ENCODE assay signal across 23 cellular contexts in genomic region chr5:112854651-112855050, GRCh38. TPM values are rescaled to one million over a fixed set of nuclear protein-coding genes. Genes with fewer than 3 reads are reported as not detected.
DNase-seq lines count a peak whose midpoint lies in the region; ATAC-seq, FAIRE-seq and TF ChIP-seq lines count a peak whose summit lies in the region.
"Had no signal": no experiment of that assay in that cellular context is flagged by ENCODE, and none has a peak within 500 bp of the region (broad histone marks: within the 10 kb centered on the region; RNA-seq: fewer than 3 reads in every experiment).

No MANE protein-coding gene starts in this region.

- no peak overlapping the region for H3K4me3 ChIP-seq in HepG2 (replicated peaks in 1 of 3; ENCODE audit: insufficient read depth in 1 of 3, low read depth in 2 of 3, low read length in 3 of 3)
- no peak overlapping the region for H3K4me3 ChIP-seq in right lobe of liver
- H3K4me3 ChIP-seq in OCI-LY7 (ENCODE audit: low read depth, low read length, poor library complexity, severe bottlenecking): no peak overlapping the region
- H3K4me3 ChIP-seq in K562: no peak overlapping the region
- no peak overlapping the region for H3K4me3 ChIP-seq in suprapubic skin
- H3K4me3 ChIP-seq: BLaER1 treated with 17β-estradiol and CSF1 and Interleukin-3, amounts not matched to agents 10 nM and 100 nM; GM23248 had no signal

- peaks cover 11% of the 10 kb centered on the region; the same call in 1 of the 2 replicates for H3K9me3 ChIP-seq in HepG2 (ENCODE audit: low read length)
- H3K9me3 ChIP-seq in right lobe of liver: no peaks in the 10 kb centered on the region
- peaks cover 9% of the 10 kb centered on the region for H3K9me3 ChIP-seq in OCI-LY7 (ENCODE audit: low read length)
- no peaks in the 10 kb centered on the region; the same call in 1 of the 2 replicates for H3K9me3 ChIP-seq in K562 (replicated peaks; ENCODE audit: control insufficient read depth, insufficient read depth, low read depth, low read length)
- no peaks in the 10 kb centered on the region for H3K9me3 ChIP-seq in suprapubic skin
- H3K9me3 ChIP-seq: BE2C had no signal

- no peaks in the 10 kb centered on the region for H3K9me1 ChIP-seq in K562 (ENCODE audit: control insufficient read depth, insufficient read depth, low read length)

- POLR2A ChIA-PET in HepG2 (lab: Yijun Ruan, JAX) (no interaction called here), OCI-LY7 (lab: Charles Lee) (interaction anchor here (0.6 kb wide), 1 partner anchor 377 kb away, joined by 3 read pairs; no protein-coding TSS in a partner anchor), K562 (lab: Yijun Ruan, JAX) (no interaction called here)

- ATAC-seq in HepG2 (no peak), right lobe of liver (no peak), K562 (no peak), HG02852 (IDR thresholded peaks at IDR 0.05; ENCODE audit: unreplicated experiment) (no peak)

- intact Hi-C loops in HepG2 (cut with micrococcal nuclease; ENCODE audit: unreplicated experiment) (no loop called here), right lobe of liver (cut with DNase I) (loop anchor here in 1 of 2 donors (10.0 kb wide), 1 partner anchor 70 kb away; the partner anchor contains the start of gene REEP5), OCI-LY7 (cut with micrococcal nuclease; ENCODE audit: unreplicated experiment) (no loop called here), K562 (cut with micrococcal nuclease) (no loop called here)

- H3K36me3 ChIP-seq in HepG2 (replicated peaks in 1 of 2; ENCODE audit: control insufficient read depth in 1 of 2, insufficient read depth in 2 of 2, low read length in 2 of 2) (no peaks in the 10 kb centered on the region), right lobe of liver (no peaks in the 10 kb centered on the region), OCI-LY7 (ENCODE audit: insufficient read depth, low read length) (no peaks in the 10 kb centered on the region), K562 (ENCODE audit: control insufficient read depth, insufficient read depth, low read length) (no peaks in the 10 kb centered on the region), suprapubic skin (no peaks in the 10 kb centered on the region)
- H3K36me3 ChIP-seq: BE2C; BLaER1 treated with 17β-estradiol and CSF1 and Interleukin-3, amounts not matched to agents 10 nM and 100 nM had no signal

- TF ChIP-seq EP300 in HepG2 (IDR thresholded peaks at IDR 0.05; ENCODE audit: low read depth in 2 of 2, low read length in 2 of 2): no peak
- no peak for TF ChIP-seq EP300 in HepG2 (CRISPR knock-in tag; IDR thresholded peaks at IDR 0.05; ENCODE audit: borderline replicate concordance)
- TF ChIP-seq EP300 in K562 (IDR thresholded peaks at IDR 0.05; ENCODE audit: low read length): no peak
- no peak for TF ChIP-seq EP300 in suprapubic skin (IDR thresholded peaks at IDR 0.05)

- in situ Hi-C loops in HepG2 (cut with HindIII; ENCODE audit: extremely low pct_ligation_motif_present, low pct_unique_long_range_greater_than_20kb): no loop called here
- in situ Hi-C loops in K562 (cut with MboI): no loop called here

- H3K27me3 ChIP-seq in HepG2 (ENCODE audit: control insufficient read depth in 1 of 2, insufficient read depth in 2 of 2, low read length in 2 of 2) (no peaks in the 10 kb centered on the region), right lobe of liver (no peaks in the 10 kb centered on the region), K562 (ENCODE audit: control insufficient read depth in 2 of 2, insufficient read depth in 2 of 2, low read length in 2 of 2) (no peaks in the 10 kb centered on the region), suprapubic skin (peaks cover 5% of the 10 kb centered on the region)
- H3K27me3 ChIP-seq: BLaER1 treated with 17β-estradiol and CSF1 and Interleukin-3, amounts not matched to agents 10 nM and 100 nM had no signal

- TF ChIP-seq RAD21 in HepG2 (CRISPR knock-in tag; IDR thresholded peaks at IDR 0.05): no peak
- no peak for TF ChIP-seq RAD21 in K562 (CRISPR knock-in tag; conservative IDR thresholded peaks at IDR 0.05 in 1 of 2, IDR thresholded peaks at IDR 0.05 in 1 of 2)

- TF ChIP-seq CTCF in HepG2 (CRISPR knock-in tag; IDR thresholded peaks at IDR 0.05): no peak
- no peak for TF ChIP-seq CTCF in right lobe of liver (IDR thresholded peaks at IDR 0.05)
- TF ChIP-seq CTCF in OCI-LY7 (conservative IDR thresholded peaks at IDR 0.05; ENCODE audit: low read length): 0 out of 2 replicates have a peak, but pooled peaks have one; percentile 25
- no peak for TF ChIP-seq CTCF in K562 (IDR thresholded peaks at IDR 0.05 in 2 of 3, conservative IDR thresholded peaks at IDR 0.05 in 1 of 3; ENCODE audit: insufficient read depth in 2 of 3, low read depth in 1 of 3, low read length in 3 of 3)
- TF ChIP-seq CTCF in suprapubic skin (IDR thresholded peaks at IDR 0.05): no peak

- H3K4me2 ChIP-seq in HepG2 (ENCODE audit: low read depth, low read length) (no peak overlapping the region), OCI-LY7 (ENCODE audit: low read length) (no peak overlapping the region), K562 (ENCODE audit: insufficient read depth, low read length) (no peak overlapping the region)
- H3K4me2 ChIP-seq: BLaER1 treated with 17β-estradiol and CSF1 and Interleukin-3, amounts not matched to agents 10 nM and 100 nM had no signal

- H3K27ac ChIP-seq in HepG2 (ENCODE audit: extremely low read length, insufficient read depth, low read length): no peak overlapping the region
- H3K27ac ChIP-seq in right lobe of liver: no peak overlapping the region
- H3K27ac ChIP-seq in OCI-LY7 (ENCODE audit: low read depth, low read length, poor library complexity, severe bottlenecking): no peak overlapping the region
- no peak overlapping the region for H3K27ac ChIP-seq in K562 (ENCODE audit: extremely low read depth, low read depth, low read length)
- no peak overlapping the region for H3K27ac ChIP-seq in suprapubic skin
- H3K27ac ChIP-seq: 22Rv1; BLaER1 treated with 17β-estradiol and CSF1 and Interleukin-3, amounts not matched to agents 10 nM and 100 nM; GM23248 had no signal

- H3K79me2 ChIP-seq in HepG2 (ENCODE audit: insufficient read depth, low read length) (no peaks in the 10 kb centered on the region), OCI-LY7 (ENCODE audit: insufficient read depth, low read depth, low read length) (no peaks in the 10 kb centered on the region), K562 (ENCODE audit: control insufficient read depth, insufficient read depth, low read length) (no peaks in the 10 kb centered on the region)

- no peak overlapping the region for H3K9ac ChIP-seq in HepG2 (ENCODE audit: insufficient read depth, low read depth, low read length)
- no peak overlapping the region for H3K9ac ChIP-seq in K562 (ENCODE audit: insufficient read depth in 1 of 2, low read depth in 2 of 2, low read length in 2 of 2)
- H3K9ac ChIP-seq: BLaER1 treated with 17β-estradiol and CSF1 and Interleukin-3, amounts not matched to agents 10 nM and 100 nM; GM23248 had no signal

- H4K20me1 ChIP-seq in HepG2 (ENCODE audit: insufficient read depth, low read length) (no peaks in the 10 kb centered on the region), OCI-LY7 (ENCODE audit: insufficient read depth, low read length) (no peaks in the 10 kb centered on the region), K562 (replicated peaks; ENCODE audit: control insufficient read depth, insufficient read depth, low read length) (no peaks in the 10 kb centered on the region)
- H4K20me1 ChIP-seq: BLaER1 treated with 17β-estradiol and CSF1 and Interleukin-3, amounts not matched to agents 10 nM and 100 nM had no signal

- 7% methylated on average over 1 of the region's 1 CpG for WGBS in HepG2 (ENCODE audit: low lambda C conversion rate)
- WGBS in right lobe of liver (ENCODE audit: insufficient coverage, low coverage, low lambda C conversion rate, missing lambda C conversion rate): 75% methylated on average over 1 of the region's 1 CpG
- WGBS in K562 (ENCODE audit: insufficient coverage, low coverage, missing lambda C conversion rate): 9% methylated on average over 1 of the region's 1 CpG
- WGBS in suprapubic skin: 90% methylated on average over 1 of the region's 1 CpG

- FAIRE-seq in HepG2 (lab: Jason Lieb, UNC): no peak
- no peak for FAIRE-seq in K562 (lab: Jason Lieb, UNC)
- FAIRE-seq: A204.1, D721Med, GM12892, H1 had no signal

- no peak overlapping the region for H2AFZ ChIP-seq in HepG2 (ENCODE audit: low read length)
- H2AFZ ChIP-seq in OCI-LY7 (ENCODE audit: low read length): no peak overlapping the region
- H2AFZ ChIP-seq in K562 (ENCODE audit: low read depth, low read length): no peak overlapping the region
- H2AFZ ChIP-seq: GM23248 had no signal

- BruUV-seq in HepG2 (replicated peaks; lab: Mats Ljungman, UMichigan) (no TSS peak), OCI-LY7 (replicated peaks; lab: Mats Ljungman, UMichigan) (no TSS peak), K562 (replicated peaks; lab: Mats Ljungman, UMichigan) (no TSS peak)

- no peaks in the 10 kb centered on the region for H3K9me2 ChIP-seq in OCI-LY7 (ENCODE audit: insufficient read depth, low read length)

- TF ChIP-seq POLR2A in HepG2 (IDR thresholded peaks at IDR 0.05; ENCODE audit: insufficient read depth in 1 of 2, low read depth in 2 of 2, low read length in 2 of 2) (no peak), right lobe of liver (IDR thresholded peaks at IDR 0.05) (no peak), K562 (conservative IDR thresholded peaks at IDR 0.05) (no peak), suprapubic skin (IDR thresholded peaks at IDR 0.05) (no peak)

- H3K4me1 ChIP-seq in HepG2 (ENCODE audit: insufficient read depth, low read length): peaks cover 7% of the 10 kb centered on the region
- H3K4me1 ChIP-seq in right lobe of liver: no peaks in the 10 kb centered on the region
- H3K4me1 ChIP-seq in OCI-LY7 (ENCODE audit: insufficient read depth, low read length, poor library complexity, severe bottlenecking): no peaks in the 10 kb centered on the region
- no peaks in the 10 kb centered on the region for H3K4me1 ChIP-seq in K562 (replicated peaks in 1 of 2; ENCODE audit: control insufficient read depth in 2 of 2, insufficient read depth in 2 of 2, low read length in 2 of 2)
- H3K4me1 ChIP-seq in suprapubic skin: no peaks in the 10 kb centered on the region
- H3K4me1 ChIP-seq: BE2C; BLaER1 treated with 17β-estradiol and CSF1 and Interleukin-3, amounts not matched to agents 10 nM and 100 nM had no signal

- no peak for DNase-seq in HepG2 (ENCODE audit: low spot score)
- no peak for DNase-seq in right lobe of liver
- DNase-seq in OCI-LY7 (ENCODE audit: low spot score): no peak
- DNase-seq in K562 (ENCODE audit: extremely low read depth in 1 of 4, low spot score in 3 of 4): no peak
- no peak for DNase-seq in suprapubic skin (ENCODE audit: low spot score in 2 of 2)
- DNase-seq in activated gamma-delta T cell (lab: John Stamatoyannopoulos, UW): no peak
- DNase-seq in Ammon's horn (ENCODE audit: low spot score): no peak
- DNase-seq: BE2C; CD4-positive, alpha-beta T cell; CD8-positive, alpha-beta memory T cell; DMS 273 treated with DMSO at 0.1 percent for 48 hours; DMS79; EL; GM23248; H7; HCEC 1CT had no signal

- CTCF ChIA-PET in HepG2 (lab: Yijun Ruan, JAX; ENCODE audit: low intra/inter-chr PET ratio, low total read pairs): no interaction called here
- CTCF ChIA-PET in OCI-LY7 (lab: Charles Lee; ENCODE audit: unreplicated experiment): no interaction called here
- CTCF ChIA-PET in K562 (lab: Yijun Ruan, JAX; ENCODE audit: low intra/inter-chr PET ratio): no interaction called here

RNA-seq across cellular contexts. Expression of gene SRP19, which starts 6.4 kb away (rescaled TPM):
- total RNA-seq in HepG2 (2016; rRNA removed; fragmentation: Illumina TruSeq; extraction: Trizol) (143 and 214 TPM in 2 replicates), right lobe of liver (10 to 100 TPM; 17.0 to 63.4 (median 23.3) TPM), OCI-LY7 (2022) (64.7 and 68.3 TPM in 2 replicates), K562 (2014; rRNA removed) (55.3 and 78.4 TPM in 2 replicates), K562 (2014; rRNA removed; fragmentation: Illumina TruSeq; extraction: Trizol) (146 and 163 TPM in 2 replicates), K562 (2015; rRNA removed; fragmentation: Illumina TruSeq; extraction: Trizol) (143 and 155 TPM in 2 replicates), K562 (2021) (52.3 and 52.5 TPM in 2 replicates), suprapubic skin (10 to 100 TPM; 26.2 to 48.6 (median 32.9) TPM)
- 62.6 and 64.2 TPM in 2 replicates for total RNA-seq in HepG2 (2016; cell fraction: cytosol; rRNA removed; fragmentation: Illumina TruSeq; extraction: Trizol; ENCODE audit: low read depth)
- 152 and 219 TPM in 2 replicates for total RNA-seq in HepG2 (2016; cell fraction: insoluble cytoplasmic fraction; rRNA removed; fragmentation: Illumina TruSeq; extraction: Trizol)
- 73.5 and 79.8 TPM in 2 replicates for total RNA-seq in HepG2 (2016; cell fraction: membrane; rRNA removed; fragmentation: Illumina TruSeq; extraction: Trizol)
- 73.5 and 78.9 TPM in 2 replicates for total RNA-seq in HepG2 (2016; cell fraction: nucleus; rRNA removed; fragmentation: Illumina TruSeq; extraction: Trizol)
- polyA plus RNA-seq in HepG2 (2011; rRNA removed) (35.1 and 46.9 TPM in 2 replicates), K562 (2011; rRNA removed) (63.0 and 88.7 TPM in 2 replicates), K562 (2014; fragmentation: Illumina TruSeq; extraction: Trizol) (137 and 159 TPM in 2 replicates), K562 (2014; fragmentation: Nextera tagmentation; extraction: Ambion mirVana) (100 to 1,000 TPM; 287 to 357 TPM), K562 (2014; rRNA removed) (109 and 138 TPM in 2 replicates)
- 15.6 and 25.6 TPM in 2 replicates for polyA plus RNA-seq in HepG2 (2011; cell fraction: cytosol; rRNA removed)
- polyA plus RNA-seq in HepG2 (2011; cell fraction: nucleus; rRNA removed): 9.2 and 18.0 TPM in 2 replicates
- 71.3 and 73.7 TPM in 2 replicates for polyA plus RNA-seq in HepG2 (2012)
- polyA plus RNA-seq in HepG2 (2016; cell fraction: cytosol; fragmentation: Illumina TruSeq; extraction: Trizol; ENCODE audit: low read depth): 42.9 and 50.3 TPM in 2 replicates
- polyA plus RNA-seq in HepG2 (2016; cell fraction: insoluble cytoplasmic fraction; fragmentation: Illumina TruSeq; extraction: Trizol; ENCODE audit: low read depth): 225 and 263 TPM in 2 replicates
- polyA plus RNA-seq in HepG2 (2016; cell fraction: membrane; fragmentation: Illumina TruSeq; extraction: Trizol; ENCODE audit: low read depth): 59.5 and 64.7 TPM in 2 replicates
- polyA plus RNA-seq in HepG2 (2016; cell fraction: nucleus; fragmentation: Illumina TruSeq; extraction: Trizol; ENCODE audit: insufficient read depth, low read depth): 119 and 127 TPM in 2 replicates
- polyA minus RNA-seq in HepG2 (2011; rRNA and poly(A)+ RNA removed; ENCODE audit: low replicate concordance): 1.5 and 4.9 TPM in 2 replicates
- 16.3 and 21.2 TPM in 2 replicates for polyA minus RNA-seq in HepG2 (2011; cell fraction: cytosol; rRNA and poly(A)+ RNA removed)
- polyA minus RNA-seq in HepG2 (2011; cell fraction: nucleus; rRNA and poly(A)+ RNA removed): 24.8 and 29.1 TPM in 2 replicates
- 32.9 and 48.1 TPM in 2 replicates for total RNA-seq in OCI-LY7 (2014; rRNA removed; shearing (Covaris generic))
- 29.6 and 86.1 TPM in 2 replicates for total RNA-seq in K562 (2011; cell fraction: chromatin; rRNA removed; ENCODE audit: low replicate concordance)
- total RNA-seq in K562 (2011; cell fraction: nucleolus; rRNA removed): 14.9 and 19.2 TPM in 2 replicates
- total RNA-seq in K562 (2011; cell fraction: nucleoplasm; rRNA removed): 35.4 and 59.2 TPM in 2 replicates
- polyA plus RNA-seq in K562 (2011; cell fraction: cytosol; rRNA removed): 7.6 and 19.4 TPM in 2 replicates
- polyA plus RNA-seq in K562 (2011; cell fraction: nucleus; rRNA removed): 13.6 and 22.5 TPM in 2 replicates
- polyA plus RNA-seq in K562 (2012): 76.5 and 93.7 TPM in 2 replicates
- 34.8 and 47.2 TPM in 2 replicates for polyA minus RNA-seq in K562 (2011; rRNA and poly(A)+ RNA removed)
- 6.0 and 21.6 TPM in 2 replicates for polyA minus RNA-seq in K562 (2011; cell fraction: cytosol; rRNA and poly(A)+ RNA removed)
- 9.3 and 20.5 TPM in 2 replicates for polyA minus RNA-seq in K562 (2011; cell fraction: nucleus; rRNA and poly(A)+ RNA removed)
